Comparison of ENCODE assay signal across 8 cellular contexts in genomic region chr2:10079192-10079930, GRCh38. TPM values are rescaled to one million over a fixed set of nuclear protein-coding genes. Genes with fewer than 3 reads are reported as not detected.
DNase-seq lines count a peak whose midpoint lies in the region; ATAC-seq, FAIRE-seq and TF ChIP-seq lines count a peak whose summit lies in the region.

No MANE protein-coding gene starts in this region.

- TF ChIP-seq CTCF in A549 (IDR thresholded peaks at IDR 0.05) (no peak), nephron progenitor cell (IDR thresholded peaks at IDR 0.05) (no peak)

- H3K9me3 Mint-ChIP-seq in activated CD8-positive, alpha-beta T cell treated with anti-CD3 and anti-CD28 coated beads, Interleukin-2, amount 10 ng/mL, durations not matched to agents 7 days and 5 days (ENCODE audit: insufficient read depth) = no peaks in the 10 kb centered on the region
- no peaks in the 10 kb centered on the region for H3K9me3 Mint-ChIP-seq in nephron progenitor cell

- H3K27ac Mint-ChIP-seq in activated CD8-positive, alpha-beta T cell treated with anti-CD3 and anti-CD28 coated beads, Interleukin-2, amount 10 ng/mL, durations not matched to agents 7 days and 5 days = no peak overlapping the region
- H3K27ac Mint-ChIP-seq in nephron progenitor cell = no peak overlapping the region

- POLR2A ChIA-PET in A549 (lab: Yijun Ruan, JAX) = interaction anchor here (0.6 to 1.3 kb wide), 3 partner anchors 12 to 40 kb away, joined by 3 to 5 read pairs (median 3); no protein-coding TSS in a partner anchor
- POLR2A ChIA-PET in activated CD8-positive, alpha-beta T cell treated with anti-CD3 and anti-CD28 coated beads, Interleukin-2, amount 10 ng/mL, durations not matched to agents 7 days and 5 days (lab: Charles Lee) = interaction anchor here (0.6 to 2.2 kb wide), 4 partner anchors 41 to 122 kb away, joined by 3 to 8 read pairs (median 4); no protein-coding TSS in a partner anchor

- TF ChIP-seq POLR2A in A549 (IDR thresholded peaks at IDR 0.05; ENCODE audit: low read length) (no peak), GM12892 (IDR thresholded peaks at IDR 0.05; ENCODE audit: low read depth, low read length) (no peak)

- peaks cover 63% of the 10 kb centered on the region for H3K27me3 Mint-ChIP-seq in activated CD8-positive, alpha-beta T cell treated with anti-CD3 and anti-CD28 coated beads, Interleukin-2, amount 10 ng/mL, durations not matched to agents 7 days and 5 days (ENCODE audit: low read depth)
- peaks cover 92% of the 10 kb centered on the region for H3K27me3 Mint-ChIP-seq in nephron progenitor cell (ENCODE audit: low read depth, poor library complexity)

- H3K27ac ChIP-seq in A549 = peak overlapping the region; percentile 77 to 92

- H3K9me3 ChIP-seq in A549 = no peaks in the 10 kb centered on the region

- DNase-seq in A549 (ENCODE audit: low read depth in 1 of 2, low spot score in 1 of 2) = peak; percentile 36 to 58
- DNase-seq in GM12892 (ENCODE audit: insufficient read length) = no peak
- peak; percentile 37 for DNase-seq in activated CD8-positive, alpha-beta T cell treated with anti-CD3 and anti-CD28 coated beads, Interleukin-2, amount 10 ng/mL, durations not matched to agents 7 days and 5 days
- peak; percentile 34 for DNase-seq in fibroblast of the conjunctiva (ENCODE audit: low read depth)
- DNase-seq in nephron progenitor cell = peak; percentile 60

- 0 out of 3 replicates have a peak, but pooled peaks cover 3% of the 10 kb centered on the region for H3K4me1 ChIP-seq in A549

- ATAC-seq in A549 (peak; percentile 75 to 82), HG03442 (IDR thresholded peaks at IDR 0.05; ENCODE audit: unreplicated experiment) (peak; percentile 22), GM18858 (IDR thresholded peaks at IDR 0.05; ENCODE audit: unreplicated experiment) (no peak), GM19351 (IDR thresholded peaks at IDR 0.05; ENCODE audit: unreplicated experiment) (no peak)
- ATAC-seq in activated CD8-positive, alpha-beta T cell treated with anti-CD3 and anti-CD28 coated beads, Interleukin-2, amount 10 ng/mL, durations not matched to agents 7 days and 5 days = peak; percentile 56

- FAIRE-seq in A549 (lab: Jason Lieb, UNC) (no peak), GM12892 (lab: Jason Lieb, UNC) (peak; percentile 70)

- WGBS in A549 (ENCODE audit: missing lambda C conversion rate) = 19% methylated on average over 37 of the region's 67 CpGs

- peak overlapping the region; percentile 75 for H3K4me2 ChIP-seq in A549

- peak overlapping the region; percentile 73 for H3K4me3 Mint-ChIP-seq in activated CD8-positive, alpha-beta T cell treated with anti-CD3 and anti-CD28 coated beads, Interleukin-2, amount 10 ng/mL, durations not matched to agents 7 days and 5 days
- H3K4me3 Mint-ChIP-seq in nephron progenitor cell = peak overlapping the region; percentile 81

- H3K4me1 Mint-ChIP-seq in activated CD8-positive, alpha-beta T cell treated with anti-CD3 and anti-CD28 coated beads, Interleukin-2, amount 10 ng/mL, durations not matched to agents 7 days and 5 days (ENCODE audit: low read depth) = peaks cover 27% of the 10 kb centered on the region
- H3K4me1 Mint-ChIP-seq in nephron progenitor cell = peaks cover 63% of the 10 kb centered on the region

- no peak for TF ChIP-seq EP300 in A549 (IDR thresholded peaks at IDR 0.05)

- no peak for TF ChIP-seq RAD21 in A549 (conservative IDR thresholded peaks at IDR 0.05 in 1 of 2, IDR thresholded peaks at IDR 0.05 in 1 of 2)

- no peaks in the 10 kb centered on the region for H3K36me3 Mint-ChIP-seq in activated CD8-positive, alpha-beta T cell treated with anti-CD3 and anti-CD28 coated beads, Interleukin-2, amount 10 ng/mL, durations not matched to agents 7 days and 5 days (ENCODE audit: low read depth)
- H3K36me3 Mint-ChIP-seq in nephron progenitor cell (ENCODE audit: low read depth) = no peaks in the 10 kb centered on the region

- H3K4me3 ChIP-seq in A549 = peak overlapping the region; percentile 70

- CTCF ChIA-PET in A549 (lab: Yijun Ruan, JAX) = interaction anchor here (0.5 to 27.5 kb wide), 30 partner anchors 8 to 591 kb away, joined by 3 to 612 read pairs (median 3); no protein-coding TSS in a partner anchor
- CTCF ChIA-PET in activated CD8-positive, alpha-beta T cell treated with anti-CD3 and anti-CD28 coated beads, Interleukin-2, amount 10 ng/mL, durations not matched to agents 7 days and 5 days (lab: Charles Lee) = interaction anchor here (1.2 to 5.7 kb wide), 10 partner anchors 12 to 356 kb away, joined by 3 to 19 read pairs (median 4); no protein-coding TSS in a partner anchor

TF ChIP-seq in A549, 52 proteins besides CTCF, POLR2A, EP300 and RAD21:
- TF ChIP-seq USF2 (IDR thresholded peaks at IDR 0.05) = no peak
- TF ChIP-seq PHF8 (IDR thresholded peaks at IDR 0.05; ENCODE audit: borderline replicate concordance, low read depth) = peak; percentile 37; the same call in 1 of the 2 replicates

RNA-seq across cellular contexts. Expression of gene CYS1, which starts 0.8 kb away (rescaled TPM):
- polyA plus RNA-seq in A549 (2011; rRNA removed) = 0.53 and 0.68 TPM in 2 replicates
- polyA plus RNA-seq in A549 (2012; cell fraction: cytosol; rRNA removed) = 0.41 and 0.87 TPM in 2 replicates
- polyA plus RNA-seq in A549 (2012; cell fraction: nucleus; rRNA removed) = 0.48 and 0.71 TPM in 2 replicates
- polyA plus RNA-seq in A549 (2017; fragmentation: RNase III; extraction: RNeasy Plus Mini Kit Qiagen cat#74134 plus additional on column Dnase treatment) = 0.64 to 1.2 TPM (median 1.1 TPM) in 3 replicates
- 0.17 and 1.2 TPM in 2 replicates for polyA minus RNA-seq in A549 (2011; rRNA and poly(A)+ RNA removed)
- 2.6 TPM for polyA plus RNA-seq in GM12892 (2012; ENCODE audit: missing spikeins)
- total RNA-seq in activated CD8-positive, alpha-beta T cell treated with anti-CD3 and anti-CD28 coated beads, Interleukin-2, amount 10 ng/mL, durations not matched to agents 7 days and 5 days = 1 to 10 TPM in 1 of 2 experiments, under 1 TPM in 1; 0.50 to 1.1 TPM

RNA-seq across cellular contexts. Expression of gene KLF11, which starts 36.0 kb away (rescaled TPM):
- polyA plus RNA-seq in A549 (2011; rRNA removed) = 8.2 and 10.0 TPM in 2 replicates
- polyA plus RNA-seq in A549 (2012; cell fraction: cytosol; rRNA removed) = 6.4 and 7.0 TPM in 2 replicates
- polyA plus RNA-seq in A549 (2012; cell fraction: nucleus; rRNA removed) = 7.4 and 8.3 TPM in 2 replicates
- polyA plus RNA-seq in A549 (2017; fragmentation: RNase III; extraction: RNeasy Plus Mini Kit Qiagen cat#74134 plus additional on column Dnase treatment) = 2.4 to 3.0 TPM (median 2.8 TPM) in 3 replicates
- polyA minus RNA-seq in A549 (2011; rRNA and poly(A)+ RNA removed) = 13.2 and 22.4 TPM in 2 replicates
- 2.2 TPM for polyA plus RNA-seq in GM12892 (2012; ENCODE audit: missing spikeins)
- total RNA-seq in activated CD8-positive, alpha-beta T cell treated with anti-CD3 and anti-CD28 coated beads, Interleukin-2, amount 10 ng/mL, durations not matched to agents 7 days and 5 days = 1 to 10 TPM; 6.8 to 9.2 TPM

RNA-seq across cellular contexts. Expression of gene RRM2, which starts 43.2 kb away (rescaled TPM):
- polyA plus RNA-seq in A549 (2011; rRNA removed) = 65.1 and 84.4 TPM in 2 replicates
- 199 and 238 TPM in 2 replicates for polyA plus RNA-seq in A549 (2012; cell fraction: cytosol; rRNA removed)
- 130 and 275 TPM in 2 replicates for polyA plus RNA-seq in A549 (2012; cell fraction: nucleus; rRNA removed)
- polyA plus RNA-seq in A549 (2017; fragmentation: RNase III; extraction: RNeasy Plus Mini Kit Qiagen cat#74134 plus additional on column Dnase treatment) = 111 to 150 TPM (median 121 TPM) in 3 replicates
- 37.3 and 46.5 TPM in 2 replicates for polyA minus RNA-seq in A549 (2011; rRNA and poly(A)+ RNA removed)
- 122 TPM for polyA plus RNA-seq in GM12892 (2012; ENCODE audit: missing spikeins)
- total RNA-seq in activated CD8-positive, alpha-beta T cell treated with anti-CD3 and anti-CD28 coated beads, Interleukin-2, amount 10 ng/mL, durations not matched to agents 7 days and 5 days = 100 to 1,000 TPM; 571 to 604 TPM

Comparison
In these comparisons a context has a peak if more than half of its experiments do, and no peak if none do; other contexts are left out.
1. ATAC-seq: peak in A549 (2 of 2), HG03442 (single experiment) and activated CD8-positive, alpha-beta T cell treated with anti-CD3 and anti-CD28 coated beads, Interleukin-2, amount 10 ng/mL, durations not matched to agents 7 days and 5 days (single experiment); none in GM18858 (single experiment) and GM19351 (single experiment).